ENCODE assay signal across 1 cellular context in the genomic region with DNA sequence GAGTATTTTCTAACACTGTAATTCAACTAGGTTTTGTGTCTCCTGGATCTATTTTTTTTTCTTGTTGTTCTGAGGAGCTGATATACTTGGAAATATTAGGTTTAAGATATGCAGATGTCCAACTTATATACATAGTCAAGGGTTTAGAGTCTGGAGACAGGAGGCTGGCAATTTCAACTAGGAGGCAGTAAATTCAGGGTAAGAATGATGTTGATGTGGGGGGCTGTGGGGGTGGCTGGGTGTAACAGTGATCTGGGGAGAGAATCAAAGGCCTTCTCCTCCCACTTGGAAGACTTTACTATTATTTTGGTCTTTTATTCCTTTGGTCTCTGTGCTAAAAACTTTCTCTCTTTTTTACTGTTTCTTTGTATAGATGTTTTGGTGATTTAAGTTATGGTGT.
TF ChIP-seq lines count a peak whose summit lies in the region.

No MANE protein-coding gene starts in this region.

TF ChIP-seq in GM12878, 131 proteins besides CTCF, POLR2A, EP300 and RAD21:
- no peak for TF ChIP-seq ZBTB11 (CRISPR knock-in tag; IDR thresholded peaks at IDR 0.05)
- TF ChIP-seq RAD51 (IDR thresholded peaks at IDR 0.05) = no peak
- no peak for TF ChIP-seq JUNB (IDR thresholded peaks at IDR 0.05)
- TF ChIP-seq CBX3 (IDR thresholded peaks at IDR 0.05; ENCODE audit: borderline replicate concordance, low read depth) = no peak
- TF ChIP-seq MYB (IDR thresholded peaks at IDR 0.05; ENCODE audit: borderline replicate concordance, low read depth, low read length) = no peak
